In the genomic region with DNA sequence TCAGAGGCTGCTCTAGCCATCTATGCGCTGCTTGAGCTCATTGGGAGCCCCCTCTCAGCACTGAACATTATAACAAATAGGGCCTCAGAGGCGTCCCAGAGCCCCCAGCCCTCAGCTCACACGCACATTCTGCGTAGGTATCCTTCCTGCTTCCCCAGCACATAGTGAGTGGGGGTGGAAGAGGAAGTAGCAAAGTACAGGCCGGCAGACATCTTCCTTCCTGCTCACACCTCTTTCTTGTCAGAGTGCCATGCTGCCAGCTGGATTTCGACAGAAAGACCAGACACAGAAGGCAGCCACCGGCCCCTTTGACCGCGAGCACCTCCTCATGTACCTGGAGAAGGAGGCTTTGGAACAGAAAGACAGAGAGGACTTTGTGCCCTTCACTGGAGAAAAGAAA, we compare ENCODE assay signal across 13 cellular contexts. TPM values are rescaled to one million over a fixed set of nuclear protein-coding genes. Genes with fewer than 3 reads are reported as not detected.
A peak's percentile ranks its signal among the peaks of the same experiment; 100 is the strongest.
DNase-seq lines count a peak whose midpoint lies in the region; ATAC-seq, FAIRE-seq and TF ChIP-seq lines count a peak whose summit lies in the region.
"Had no signal": no experiment of that assay in that cellular context is flagged by ENCODE, and none has a peak within 500 bp of the region (broad histone marks: within the 10 kb centered on the region; RNA-seq: fewer than 3 reads in every experiment).

No MANE protein-coding gene starts in this region.

- peak; percentile 24 for ATAC-seq in left ventricle myocardium superior
- ATAC-seq in left cardiac atrium = no peak
- peak; percentile 45 to 50 for ATAC-seq in upper lobe of left lung (ENCODE audit: low FRiP score in 2 of 2)
- ATAC-seq in GM18867 (IDR thresholded peaks at IDR 0.05; ENCODE audit: unreplicated experiment) = no peak
- ATAC-seq: activated CD4-positive, CD25-positive, alpha-beta regulatory T cell treated with anti-CD3 and anti-CD28 coated beads, Interleukin-2, amount 50 U/mL, for 24 hours; psoas muscle had no signal

- no peak for FAIRE-seq in urothelium cell line (lab: Jason Lieb, UNC)

- H3K4me3 ChIP-seq in upper lobe of left lung = no peak overlapping the region
- H3K4me3 ChIP-seq: psoas muscle, SJCRH30 had no signal

- WGBS in upper lobe of left lung, 2 donors = 48 to 53% methylated on average over 9 of the region's 9 CpGs

- H3K4me1 Mint-ChIP-seq in activated T-helper 2 cell treated with anti-CD3 and anti-CD28 coated beads, Interferon-gamma antibody, Interleukin-2, Interleukin-4, amounts not matched to agents 10 μg/mL and 5 μg/mL and 100 μg/mL, durations not matched to agents 14 hours and 24 hours and 36 hours (ENCODE audit: low read depth) = peaks cover 5% of the 10 kb centered on the region

- peaks cover 5% of the 10 kb centered on the region for H3K27me3 Mint-ChIP-seq in activated T-helper 2 cell treated with anti-CD3 and anti-CD28 coated beads, Interferon-gamma antibody, Interleukin-2, Interleukin-4, amounts not matched to agents 10 μg/mL and 5 μg/mL and 100 μg/mL, durations not matched to agents 14 hours and 24 hours and 36 hours (ENCODE audit: low read depth)

- H3K36me3 Mint-ChIP-seq in activated T-helper 2 cell treated with anti-CD3 and anti-CD28 coated beads, Interferon-gamma antibody, Interleukin-2, Interleukin-4, amounts not matched to agents 10 μg/mL and 5 μg/mL and 100 μg/mL, durations not matched to agents 14 hours and 24 hours and 36 hours (ENCODE audit: low read depth) = peaks cover 11% of the 10 kb centered on the region

- no peak overlapping the region for H3K4me3 Mint-ChIP-seq in activated T-helper 2 cell treated with anti-CD3 and anti-CD28 coated beads, Interferon-gamma antibody, Interleukin-2, Interleukin-4, amounts not matched to agents 10 μg/mL and 5 μg/mL and 100 μg/mL, durations not matched to agents 14 hours and 24 hours and 36 hours (ENCODE audit: low read depth)

- no peak for DNase-seq in left ventricle myocardium superior
- no peak for DNase-seq in left cardiac atrium
- DNase-seq in SKM-1 treated with dmso at 0.1 percent for 144 hours (lab: John Stamatoyannopoulos, UW; ENCODE audit: unreplicated experiment) = peak; percentile 81
- DNase-seq in dermis blood vessel endothelial cell = peak; percentile 32
- peak in 1 of 2 donors; percentile 44 for DNase-seq in upper lobe of left lung
- DNase-seq in activated T-helper 2 cell treated with anti-CD3 and anti-CD28 coated beads, Interferon-gamma antibody, Interleukin-2, Interleukin-4, amounts not matched to agents 10 μg/mL and 5 μg/mL and 100 μg/mL, durations not matched to agents 14 hours and 24 hours and 36 hours (ENCODE audit: low spot score) = no peak
- DNase-seq in urothelium cell line (ENCODE audit: low spot score) = no peak
- DNase-seq: cerebellar nuclear complex, NCI-H774, psoas muscle, SJCRH30 had no signal

- TF ChIP-seq CTCF in upper lobe of left lung (IDR thresholded peaks at IDR 0.05) = no peak

- no peaks in the 10 kb centered on the region for H3K36me3 ChIP-seq in upper lobe of left lung
- H3K36me3 ChIP-seq: SJCRH30 had no signal

- TF ChIP-seq EP300 in upper lobe of left lung (IDR thresholded peaks at IDR 0.05) = no peak

- H3K4me1 ChIP-seq in upper lobe of left lung = peaks cover 0 to 14% (median 7%) of the 10 kb centered on the region in 4 donors
- H3K4me1 ChIP-seq: psoas muscle, SJCRH30 had no signal

- no peak overlapping the region for H3K27ac Mint-ChIP-seq in activated T-helper 2 cell treated with anti-CD3 and anti-CD28 coated beads, Interferon-gamma antibody, Interleukin-2, Interleukin-4, amounts not matched to agents 10 μg/mL and 5 μg/mL and 100 μg/mL, durations not matched to agents 14 hours and 24 hours and 36 hours

- peak overlapping the region in 2 of 4 donors; percentile 54 to 66 for H3K27ac ChIP-seq in upper lobe of left lung
- H3K27ac ChIP-seq: psoas muscle, SJCRH30 had no signal

- H3K27me3 ChIP-seq in upper lobe of left lung = no peaks in the 10 kb centered on the region
- H3K27me3 ChIP-seq: SJCRH30 had no signal

- intact Hi-C loops in left ventricle myocardium superior (cut with micrococcal nuclease) = no loop called here
- intact Hi-C loops in left cardiac atrium (cut with DNase I) = no loop called here
- intact Hi-C loops in activated T-helper 2 cell treated with anti-CD3 and anti-CD28 coated beads, Interferon-gamma antibody, Interleukin-2, Interleukin-4, amounts not matched to agents 10 μg/mL and 5 μg/mL and 100 μg/mL, durations not matched to agents 14 hours and 24 hours and 36 hours (cut with micrococcal nuclease) = no loop called here

- no peak for TF ChIP-seq POLR2A in upper lobe of left lung (IDR thresholded peaks at IDR 0.05)

- H3K9me3 ChIP-seq in upper lobe of left lung = no peaks in the 10 kb centered on the region
- H3K9me3 ChIP-seq: psoas muscle, SJCRH30 had no signal

- no peaks in the 10 kb centered on the region for H3K9me3 Mint-ChIP-seq in activated T-helper 2 cell treated with anti-CD3 and anti-CD28 coated beads, Interferon-gamma antibody, Interleukin-2, Interleukin-4, amounts not matched to agents 10 μg/mL and 5 μg/mL and 100 μg/mL, durations not matched to agents 14 hours and 24 hours and 36 hours

RNA-seq across cellular contexts. Expression of a gene that starts 16.6 kb away (rescaled TPM):
- total RNA-seq in left ventricle myocardium superior (9.2 TPM), left cardiac atrium (10 to 100 TPM in 1 of 2 donors, 1 to 10 TPM in 1; 6.0 to 16.7 TPM), dermis blood vessel endothelial cell (22.3 and 32.8 TPM in 2 replicates), upper lobe of left lung (10 to 100 TPM in 3 of 6 donors, 1 to 10 TPM in 3; 5.6 to 13.8 (median 10.9) TPM)
- 1.2 and 1.7 TPM in 2 replicates for total RNA-seq in activated T-helper 2 cell treated with anti-CD3 and anti-CD28 coated beads, Interferon-gamma antibody, Interleukin-2, Interleukin-4, amounts not matched to agents 10 μg/mL and 5 μg/mL and 100 μg/mL, durations not matched to agents 14 hours and 24 hours and 36 hours

RNA-seq across cellular contexts. Expression of a gene that starts 30.6 kb away (rescaled TPM):
- total RNA-seq in left ventricle myocardium superior (4.7 TPM), left cardiac atrium (1 to 10 TPM; 6.2 to 9.2 TPM), dermis blood vessel endothelial cell (24.2 and 33.4 TPM in 2 replicates), upper lobe of left lung (10 to 100 TPM; 13.4 to 22.8 (median 17.9) TPM)
- 4.0 and 5.8 TPM in 2 replicates for total RNA-seq in activated T-helper 2 cell treated with anti-CD3 and anti-CD28 coated beads, Interferon-gamma antibody, Interleukin-2, Interleukin-4, amounts not matched to agents 10 μg/mL and 5 μg/mL and 100 μg/mL, durations not matched to agents 14 hours and 24 hours and 36 hours

Comparison
In these comparisons a context has a peak if more than half of its experiments do, and no peak if none do; other contexts are left out.
1. ATAC-seq: peak in left ventricle myocardium superior (single experiment) and upper lobe of left lung (2 of 2); none in left cardiac atrium (0 of 2) and GM18867 (single experiment).
2. DNase-seq: peak in SKM-1 treated with dmso at 0.1 percent for 144 hours (single experiment) and dermis blood vessel endothelial cell (single experiment); none in left ventricle myocardium superior (single experiment), left cardiac atrium (single experiment), activated T-helper 2 cell treated with anti-CD3 and anti-CD28 coated beads, Interferon-gamma antibody, Interleukin-2, Interleukin-4, amounts not matched to agents 10 μg/mL and 5 μg/mL and 100 μg/mL, durations not matched to agents 14 hours and 24 hours and 36 hours (single experiment) and urothelium cell line (single experiment).